ENCODE assay signal across 8 cellular contexts in the genomic region with DNA sequence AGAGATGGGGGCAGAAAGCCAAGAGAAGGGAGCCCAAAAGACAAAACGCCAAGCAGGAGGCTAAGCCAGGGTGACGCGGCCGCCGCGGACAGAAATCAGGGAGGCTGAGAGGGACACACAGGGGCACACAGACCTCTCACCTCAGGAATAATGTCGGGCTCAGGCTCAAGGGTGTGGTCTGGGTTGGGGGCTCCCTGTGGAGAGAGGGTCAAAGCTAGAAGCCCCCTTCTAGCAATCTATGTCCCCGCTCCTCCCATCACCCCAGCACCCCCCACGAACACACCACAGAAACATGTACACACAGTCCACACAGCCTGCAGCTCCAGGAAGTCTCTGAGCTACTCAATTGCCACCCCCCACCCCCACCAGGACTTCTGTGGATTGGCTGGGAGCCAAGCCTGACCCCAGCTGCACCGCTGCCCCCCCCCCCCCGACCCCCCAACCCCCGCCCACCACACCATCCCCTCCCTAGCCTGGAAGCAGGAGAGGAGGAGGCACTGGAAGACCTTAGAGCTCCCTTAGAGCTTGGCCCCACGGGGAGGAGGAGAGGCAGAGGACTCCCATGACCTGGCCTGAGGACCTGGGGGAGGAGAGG. TPM values are rescaled to one million over a fixed set of nuclear protein-coding genes. Genes with fewer than 3 reads are reported as not detected.
DNase-seq lines count a peak whose midpoint lies in the region; ATAC-seq and TF ChIP-seq lines count a peak whose summit lies in the region.

No MANE protein-coding gene starts in this region.

- no peak for ATAC-seq in GM18511 (IDR thresholded peaks at IDR 0.05; ENCODE audit: unreplicated experiment)

- H3K27me3 Mint-ChIP-seq in mesothelial cell of epicardium (ENCODE audit: low read depth): no peaks in the 10 kb centered on the region

- TF ChIP-seq EP300 in Ishikawa (IDR thresholded peaks at IDR 0.05; ENCODE audit: borderline replicate concordance): no peak

- peak overlapping the region; percentile 67 for H3K4me3 Mint-ChIP-seq in mesothelial cell of epicardium

- H3K4me3 ChIP-seq in AG10803 (ENCODE audit: low read length): peak overlapping the region; percentile 99
- H3K4me3 ChIP-seq in cardiac fibroblast (replicated peaks in 1 of 2; ENCODE audit: low read depth in 2 of 2, low read length in 2 of 2): peak overlapping the region; percentile 40 to 99

- DNase-seq in AG10803 (ENCODE audit: low read depth) (peak; percentile 61), cardiac fibroblast (ENCODE audit: low read depth in 2 of 2) (peak; percentile 61 to 73), mesothelial cell of epicardium (ENCODE audit: low spot score in 2 of 2, unreplicated experiment in 2 of 2) (peak in 1 of 2 experiments; percentile 20), AG08396 (ENCODE audit: low spot score) (no peak), NCI-H1092 (lab: John Stamatoyannopoulos, UW) (no peak), SHP77 (lab: John Stamatoyannopoulos, UW) (no peak)

- H3K4me1 Mint-ChIP-seq in mesothelial cell of epicardium: peaks cover 92% of the 10 kb centered on the region

- no peaks in the 10 kb centered on the region for H3K36me3 Mint-ChIP-seq in mesothelial cell of epicardium

- TF ChIP-seq CTCF in AG10803 (conservative IDR thresholded peaks at IDR 0.05; ENCODE audit: low read length): no peak
- TF ChIP-seq CTCF in cardiac fibroblast (IDR thresholded peaks at IDR 0.05; ENCODE audit: low read depth, low read length): no peak
- no peak for TF ChIP-seq CTCF in mesothelial cell of epicardium (IDR thresholded peaks at IDR 0.05; ENCODE audit: unreplicated experiment)

- H3K9me3 Mint-ChIP-seq in mesothelial cell of epicardium: no peaks in the 10 kb centered on the region

- TF ChIP-seq RAD21 in Ishikawa (IDR thresholded peaks at IDR 0.05; ENCODE audit: low read depth): no peak

- H3K27ac Mint-ChIP-seq in mesothelial cell of epicardium: peak overlapping the region; percentile 98

TF ChIP-seq in Ishikawa, 13 proteins besides CTCF, POLR2A, EP300 and RAD21:
- TF ChIP-seq ZBTB7A (IDR thresholded peaks at IDR 0.05; ENCODE audit: low read depth) (0 out of 2 replicates have a peak, but pooled peaks have one; percentile 19), YY1 (IDR thresholded peaks at IDR 0.05; ENCODE audit: low read depth) (no peak)

RNA-seq across cellular contexts. Expression of a gene that starts 6.9 kb away (rescaled TPM):
- total RNA-seq in mesothelial cell of epicardium: 88.6 to 92.4 TPM (median 91.7 TPM) in 3 replicates

RNA-seq across cellular contexts. Expression of a gene that starts 35.1 kb away (rescaled TPM):
- not detected in 3 replicates for total RNA-seq in mesothelial cell of epicardium

RNA-seq across cellular contexts. Expression of a gene that starts 37.3 kb away (rescaled TPM):
- 2.2 to 3.0 TPM (median 2.7 TPM) in 3 replicates for total RNA-seq in mesothelial cell of epicardium

RNA-seq across cellular contexts. Expression of a gene that starts 52.8 kb away (rescaled TPM):
- not detected in 3 replicates for total RNA-seq in mesothelial cell of epicardium

Comparison
In these comparisons a context has a peak if more than half of its experiments do, and no peak if none do; other contexts are left out.
1. DNase-seq: peak in AG10803 (single experiment) and cardiac fibroblast (2 of 2); none in AG08396 (single experiment), NCI-H1092 (single experiment) and SHP77 (0 of 2).